In the genomic region with DNA sequence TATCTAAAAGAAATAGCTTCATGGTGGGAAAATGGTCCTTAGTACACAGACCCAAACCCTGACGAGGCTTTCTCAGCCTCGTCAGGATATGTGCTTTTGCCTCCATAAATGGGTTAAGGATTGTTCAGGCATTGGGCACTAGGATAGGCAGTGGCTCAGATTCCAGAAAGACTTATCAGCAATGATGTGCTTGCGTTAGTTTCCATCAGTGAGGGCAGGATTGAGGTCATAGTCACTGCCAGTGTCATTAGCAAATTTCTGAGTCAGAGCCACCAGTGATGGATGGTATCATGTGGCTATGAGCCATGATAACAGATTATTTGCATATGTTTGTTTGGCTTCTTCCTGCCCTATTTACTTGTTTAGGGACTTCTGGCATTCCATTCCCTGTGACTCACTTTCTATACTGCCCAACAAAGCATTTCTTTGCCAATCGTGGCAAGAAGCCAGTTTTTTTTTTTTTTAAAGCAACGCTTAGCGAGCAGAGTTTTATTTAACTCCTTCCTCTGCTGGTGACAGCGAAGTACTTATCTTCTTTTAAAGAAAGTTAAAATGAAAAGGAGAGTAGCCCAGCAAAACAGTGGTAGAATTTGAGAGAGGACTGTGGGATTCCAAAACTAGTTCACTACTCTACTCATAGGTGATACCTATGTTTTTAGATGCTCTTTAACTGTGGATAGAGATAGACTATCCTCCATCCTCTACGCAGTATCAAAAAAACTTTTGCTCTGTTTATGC, we compare ENCODE assay signal across 8 cellular contexts. TPM values are rescaled to one million over a fixed set of nuclear protein-coding genes. Genes with fewer than 3 reads are reported as not detected.
DNase-seq lines count a peak whose midpoint lies in the region; ATAC-seq and TF ChIP-seq lines count a peak whose summit lies in the region.

No MANE protein-coding gene starts in this region.

- H3K4me1 Mint-ChIP-seq in endothelial cell (ENCODE audit: unreplicated experiment) = no peaks in the 10 kb centered on the region

- H3K36me3 Mint-ChIP-seq in endothelial cell (ENCODE audit: low read depth, unreplicated experiment) = no peaks in the 10 kb centered on the region

- H3K36me3 ChIP-seq in ACC112 (ENCODE audit: insufficient read depth, low read length) = no peaks in the 10 kb centered on the region
- H3K36me3 ChIP-seq in Karpas-422 (ENCODE audit: insufficient read depth, low read length) = no peaks in the 10 kb centered on the region

- H3K27me3 Mint-ChIP-seq in endothelial cell (ENCODE audit: unreplicated experiment) = no peaks in the 10 kb centered on the region

- peaks cover 38% of the 10 kb centered on the region for H3K4me1 ChIP-seq in ACC112 (ENCODE audit: control insufficient read depth, insufficient read depth, low read length, unreplicated experiment)
- H3K4me1 ChIP-seq in Karpas-422 (ENCODE audit: low read length) = no peaks in the 10 kb centered on the region

- H3K27me3 ChIP-seq in ACC112 (ENCODE audit: insufficient read depth, low read length) (no peaks in the 10 kb centered on the region), Karpas-422 (ENCODE audit: low read length) (no peaks in the 10 kb centered on the region)

- TF ChIP-seq CTCF in fibroblast of pulmonary artery (IDR thresholded peaks at IDR 0.05; ENCODE audit: low read length, missing control alignments) (no peak), omental fat pad (IDR thresholded peaks at IDR 0.05) (no peak), endothelial cell (IDR thresholded peaks at IDR 0.05; ENCODE audit: unreplicated experiment) (no peak)

- H3K27ac ChIP-seq in ACC112 (ENCODE audit: low read depth, low read length) (peak overlapping the region; percentile 98), Karpas-422 (ENCODE audit: low read length) (no peak overlapping the region)

- DNase-seq in GOT3 (lab: John Stamatoyannopoulos, UW) (peak; percentile 22), fibroblast of pulmonary artery (ENCODE audit: low read depth) (peak; percentile 96), omental fat pad (ENCODE audit: low spot score) (peak; percentile 39), Karpas-422 (no peak), endothelial cell (ENCODE audit: low spot score) (no peak)

- no peaks in the 10 kb centered on the region for H3K9me3 ChIP-seq in Karpas-422 (ENCODE audit: low read length)

- no peaks in the 10 kb centered on the region for H3K9me3 Mint-ChIP-seq in endothelial cell (ENCODE audit: unreplicated experiment)

- ATAC-seq in omental fat pad (ENCODE audit: low FRiP score) (peak; percentile 93), GM21367 (IDR thresholded peaks at IDR 0.05; ENCODE audit: unreplicated experiment) (no peak)

- no peak overlapping the region for H3K27ac Mint-ChIP-seq in endothelial cell (ENCODE audit: unreplicated experiment)

- no peaks in the 10 kb centered on the region for H3K9me2 ChIP-seq in Karpas-422 (replicated peaks; ENCODE audit: insufficient read depth, low read length)

- no peaks in the 10 kb centered on the region for H4K20me1 ChIP-seq in Karpas-422 (ENCODE audit: insufficient read depth, low read depth, low read length)

- H2AFZ ChIP-seq in ACC112 (ENCODE audit: low read length, unreplicated experiment) (no peak overlapping the region), Karpas-422 (ENCODE audit: low read length) (no peak overlapping the region)

- H3K9ac ChIP-seq in Karpas-422 (ENCODE audit: low read length) = no peak overlapping the region

- no peak overlapping the region for H3K4me2 ChIP-seq in Karpas-422 (ENCODE audit: low read depth, low read length, poor library complexity, severe bottlenecking)

- H3K4me3 ChIP-seq in ACC112 (ENCODE audit: low read depth, low read length) (peak overlapping the region; percentile 40; the same call in 1 of the 2 replicates), fibroblast of pulmonary artery (replicated peaks; ENCODE audit: low read depth, low read length) (no peak overlapping the region), Karpas-422 (ENCODE audit: low read length) (no peak overlapping the region)

- H3K79me2 ChIP-seq in ACC112 (ENCODE audit: control insufficient read depth, insufficient read depth, low read length, unreplicated experiment) = no peaks in the 10 kb centered on the region
- no peaks in the 10 kb centered on the region for H3K79me2 ChIP-seq in Karpas-422 (ENCODE audit: low read length)

- H3K4me3 Mint-ChIP-seq in endothelial cell (ENCODE audit: unreplicated experiment) = no peak overlapping the region

TF ChIP-seq in PFSK-1, 5 proteins besides CTCF, POLR2A, EP300 and RAD21:
- TF ChIP-seq FOXP2 (optimal IDR thresholded peaks at IDR 0.05; ENCODE audit: borderline replicate concordance, extremely low read depth, extremely low read length, insufficient read depth) = peak; percentile 98
- no peak for TF ChIP-seq POLR2AphosphoS5 (IDR thresholded peaks at IDR 0.05; ENCODE audit: low read depth, low read length)
- TF ChIP-seq SIN3A (IDR thresholded peaks at IDR 0.05; ENCODE audit: borderline replicate concordance, insufficient read depth, low read length) = no peak
- TF ChIP-seq TAF1 (IDR thresholded peaks at IDR 0.05; ENCODE audit: borderline replicate concordance, insufficient read depth, low read length) = 0 out of 2 replicates have a peak, but pooled peaks have one; percentile 14

RNA-seq across cellular contexts. Expression of a gene that starts 44.4 kb away (rescaled TPM):
- not detected for polyA plus RNA-seq in PFSK-1 (2012; ENCODE audit: insufficient read length, low read depth)
- total RNA-seq in omental fat pad = not detected
- total RNA-seq in Karpas-422 (2014; rRNA removed; shearing (Covaris generic); ENCODE audit: low replicate concordance) = not detected in 2 replicates
- total RNA-seq in endothelial cell (ENCODE audit: unreplicated experiment) = not detected

Comparison
In these comparisons a context has a peak if more than half of its experiments do, and no peak if none do; other contexts are left out.
1. DNase-seq: peak in GOT3 (single experiment), fibroblast of pulmonary artery (single experiment) and omental fat pad (single experiment); none in Karpas-422 (single experiment) and endothelial cell (single experiment).